ENCODE assay signal across 30 cellular contexts in the genomic region with DNA sequence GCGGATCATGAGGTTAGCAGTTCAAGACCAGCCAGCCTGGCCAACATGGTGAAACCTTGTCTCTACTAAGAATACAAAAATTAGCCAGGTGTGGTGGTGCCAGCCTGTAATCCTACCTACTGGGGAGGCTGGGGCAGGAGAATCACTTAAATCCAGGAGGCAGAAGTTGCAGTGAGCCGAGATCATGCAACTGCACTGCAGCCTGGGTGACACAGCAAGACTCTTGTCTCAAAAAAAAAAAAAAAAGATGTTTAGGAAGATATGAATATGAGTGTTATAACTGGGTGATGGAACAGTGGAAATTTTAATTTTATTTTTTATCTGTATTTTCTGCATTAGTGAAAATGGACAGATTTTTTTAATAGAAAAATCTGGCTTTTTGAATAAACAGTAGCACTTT.
"Had no signal": no experiment of that assay in that cellular context is flagged by ENCODE, and none has a peak within 500 bp of the region (broad histone marks: within the 10 kb centered on the region; RNA-seq: fewer than 3 reads in every experiment).

No MANE protein-coding gene starts in this region.

- ATAC-seq: activated CD4-positive, alpha-beta T cell treated with anti-CD3 and anti-CD28 coated beads for 36 hours; activated T-cell treated with anti-CD3 and anti-CD28 coated beads, Interleukin-2, amount 50 U/mL, for 72 hours; effector memory CD8-positive, alpha-beta T cell had no signal

- H3K36me3 ChIP-seq: brain microvascular endothelial cell, esophagus squamous epithelium had no signal

- FAIRE-seq: astrocyte, colon had no signal

- H3K27me3 ChIP-seq: brain microvascular endothelial cell, esophagus squamous epithelium had no signal

- H3K9me3 ChIP-seq: esophagus squamous epithelium had no signal

- H3K27ac Mint-ChIP-seq: activated CD4-positive, alpha-beta memory T cell treated with anti-CD3 and anti-CD28 coated beads, Interleukin-2, amount 10 ng/mL, durations not matched to agents 7 days and 5 days; activated CD4-positive, alpha-beta T cell treated with anti-CD3 and anti-CD28 coated beads for 36 hours; activated CD4-positive, alpha-beta T cell treated with anti-CD3 and anti-CD28 coated beads, Interleukin-2, amount 10 ng/mL, durations not matched to agents 7 days and 5 days; activated naive CD8-positive, alpha-beta T cell; activated T-cell treated with anti-CD3 and anti-CD28 coated beads, Interleukin-2, amount 50 U/mL, for 24 hours; activated T-cell treated with anti-CD3 and anti-CD28 coated beads, Interleukin-2, amount 50 U/mL, for 72 hours had no signal

- H3K27me3 Mint-ChIP-seq: activated CD4-positive, alpha-beta memory T cell treated with anti-CD3 and anti-CD28 coated beads, Interleukin-2, amount 10 ng/mL, durations not matched to agents 7 days and 5 days; activated CD4-positive, alpha-beta T cell treated with anti-CD3 and anti-CD28 coated beads for 36 hours; activated CD4-positive, alpha-beta T cell treated with anti-CD3 and anti-CD28 coated beads, Interleukin-2, amount 10 ng/mL, durations not matched to agents 7 days and 5 days; activated naive CD8-positive, alpha-beta T cell; activated T-cell treated with anti-CD3 and anti-CD28 coated beads, Interleukin-2, amount 50 U/mL, for 24 hours; effector memory CD8-positive, alpha-beta T cell had no signal

- DNase-seq: activated CD4-positive, alpha-beta memory T cell treated with anti-CD3 and anti-CD28 coated beads, Interleukin-2, amount 10 ng/mL, durations not matched to agents 7 days and 5 days; activated CD4-positive, alpha-beta T cell treated with anti-CD3 and anti-CD28 coated beads for 36 hours; activated CD4-positive, alpha-beta T cell treated with anti-CD3 and anti-CD28 coated beads, Interleukin-2, amount 10 ng/mL, durations not matched to agents 7 days and 5 days; activated CD4-positive, alpha-beta T cell treated with anti-CD3 and anti-CD28 coated beads, Interleukin-2, amount 50 U/mL, for 4 hours; activated CD4-positive, CD25-positive, alpha-beta regulatory T cell; activated CD4-positive, CD25-positive, alpha-beta regulatory T cell treated with anti-CD3 and anti-CD28 coated beads, Interleukin-2, amount 50 U/mL, for 72 hours; activated CD8-positive, alpha-beta memory T cell treated with anti-CD3 and anti-CD28 coated beads, Interleukin-2, amount 50 U/mL, for 48 hours; activated effector memory CD4-positive, alpha-beta T cell treated with Interleukin-2 at 50 U/mL for 16 hours; activated gamma-delta T cell treated with Interleukin-2 at 50 U/mL for 16 hours; activated naive CD4-positive, alpha-beta T cell treated with anti-CD3 and anti-CD28 coated beads, Interleukin-2, amount 50 U/mL, for 16 hours; activated naive CD4-positive, alpha-beta T cell treated with Interleukin-2 at 50 U/mL for 16 hours; activated T-cell treated with anti-CD3 and anti-CD28 coated beads for 4 hours; activated T-cell treated with anti-CD3 and anti-CD28 coated beads, Interleukin-2, amount 50 U/mL, for 24 hours; activated T-cell treated with anti-CD3 and anti-CD28 coated beads, Interleukin-2, amount 50 U/mL, for 72 hours; amniotic stem cell; anterior cingulate cortex; brain microvascular endothelial cell; caudate nucleus; cortex of kidney; dermis blood vessel endothelial cell; effector CD4-positive, alpha-beta T cell; effector memory CD8-positive, alpha-beta T cell; esophagus squamous epithelium; foreskin melanocyte; head of caudate nucleus; T-helper 1 cell; T-helper 2 cell had no signal

- H3K9me3 Mint-ChIP-seq: activated T-cell treated with anti-CD3 and anti-CD28 coated beads, Interleukin-2, amount 50 U/mL, for 24 hours; activated T-cell treated with anti-CD3 and anti-CD28 coated beads, Interleukin-2, amount 50 U/mL, for 72 hours; effector memory CD8-positive, alpha-beta T cell had no signal

- H3K4me3 ChIP-seq: esophagus squamous epithelium had no signal

- H3K27ac ChIP-seq: brain microvascular endothelial cell, esophagus squamous epithelium had no signal

- H3K4me3 Mint-ChIP-seq: activated CD4-positive, alpha-beta memory T cell treated with anti-CD3 and anti-CD28 coated beads, Interleukin-2, amount 10 ng/mL, durations not matched to agents 7 days and 5 days; activated CD4-positive, alpha-beta T cell treated with anti-CD3 and anti-CD28 coated beads for 36 hours; activated CD4-positive, alpha-beta T cell treated with anti-CD3 and anti-CD28 coated beads, Interleukin-2, amount 10 ng/mL, durations not matched to agents 7 days and 5 days; activated naive CD8-positive, alpha-beta T cell; activated T-cell treated with anti-CD3 and anti-CD28 coated beads, Interleukin-2, amount 50 U/mL, for 24 hours; activated T-cell treated with anti-CD3 and anti-CD28 coated beads, Interleukin-2, amount 50 U/mL, for 72 hours; effector memory CD8-positive, alpha-beta T cell had no signal
